8 cellular contexts compared by ENCODE assay signal in the genomic region with DNA sequence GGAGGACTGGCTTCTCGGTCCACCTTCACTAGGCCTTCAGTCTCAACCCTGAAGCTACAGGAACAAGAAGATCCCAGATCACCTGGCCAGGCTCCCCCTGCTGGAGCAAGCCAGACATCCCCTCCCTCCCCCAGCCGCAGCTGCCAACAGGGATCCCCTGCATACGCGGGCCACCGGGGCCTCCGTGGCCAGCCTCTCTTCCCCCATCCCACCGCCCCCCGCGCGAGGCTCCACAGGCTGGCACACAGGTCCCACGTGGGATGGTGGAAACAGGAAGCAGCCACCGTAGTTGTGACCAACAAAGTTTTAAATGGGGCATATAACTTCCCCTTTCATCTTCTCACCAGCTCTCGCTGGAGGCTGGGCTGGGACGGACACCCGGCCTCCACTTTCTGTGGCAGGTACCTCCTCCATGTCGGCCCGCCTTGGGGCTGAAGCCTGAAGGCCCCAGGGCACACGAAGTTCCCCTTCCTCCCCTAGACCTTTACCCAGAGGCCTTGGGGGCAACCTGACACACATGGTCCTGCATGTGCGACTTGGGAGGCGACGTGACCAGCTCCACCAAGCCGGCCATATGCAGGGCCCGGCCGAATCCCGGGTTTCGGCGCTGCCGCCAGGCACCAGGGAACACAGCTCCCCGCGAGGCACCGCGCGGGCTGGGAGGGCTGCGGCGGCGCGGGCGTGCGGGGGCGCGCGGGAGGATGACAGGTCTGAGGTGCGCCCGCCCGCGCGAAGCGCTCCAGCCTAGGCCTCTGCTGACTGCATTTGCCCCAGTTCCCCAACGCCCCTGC. TPM values are rescaled to one million over a fixed set of nuclear protein-coding genes. Genes with fewer than 3 reads are reported as not detected.
DNase-seq lines count a peak whose midpoint lies in the region; ATAC-seq, FAIRE-seq and TF ChIP-seq lines count a peak whose summit lies in the region.

No MANE protein-coding gene starts in this region.

- H4K20me1 ChIP-seq in OCI-LY3 (ENCODE audit: insufficient read depth, low read length), result peaks cover 48% of the 10 kb centered on the region

- H3K27ac ChIP-seq in OCI-LY3 (ENCODE audit: low read length) (peak overlapping the region; percentile 85), stomach (peak overlapping the region; percentile 98 to 100 (median 100))

- no peak for TF ChIP-seq EP300 in stomach (IDR thresholded peaks at IDR 0.05)

- peak overlapping the region; percentile 84 for H3K9ac ChIP-seq in OCI-LY3 (ENCODE audit: low read length)

- no peak for TF ChIP-seq POLR2A in stomach (IDR thresholded peaks at IDR 0.05)

- DNase-seq in COLO829 (ENCODE audit: low spot score) (peak; percentile 42), HTR-8/SVneo (ENCODE audit: insufficient read length, low spot score) (peak; percentile 95), activated T-cell treated with anti-CD3 and anti-CD28 coated beads for 24 hours (ENCODE audit: low read depth) (peak; percentile 55), epithelial cell of esophagus (ENCODE audit: low read depth) (peak; percentile 87), myocyte (ENCODE audit: low read depth) (peak; percentile 78), stomach (peak; percentile 82)

- H3K4me1 ChIP-seq in OCI-LY3 (ENCODE audit: low read length) (peaks cover 81% of the 10 kb centered on the region), stomach (peaks cover 83 to 94% (median 87%) of the 10 kb centered on the region in 4 donors)

- TF ChIP-seq CTCF in OCI-LY3 (IDR thresholded peaks at IDR 0.05; ENCODE audit: low read depth, low read length) (peak; percentile 60), epithelial cell of esophagus (IDR thresholded peaks at IDR 0.05; ENCODE audit: insufficient read depth, low read depth, low read length, missing control alignments) (peak; percentile 74), stomach (IDR thresholded peaks at IDR 0.05) (peak in 5 of 7 experiments; percentile 49 to 65 (median 53))

- H3K27me3 ChIP-seq in OCI-LY3 (ENCODE audit: low read depth, low read length) (no peaks in the 10 kb centered on the region), stomach (no peaks in the 10 kb centered on the region)

- ATAC-seq in HG02885 (IDR thresholded peaks at IDR 0.05; ENCODE audit: poor library complexity, unreplicated experiment), result no peak

- H3K4me3 ChIP-seq in OCI-LY3 (ENCODE audit: low read length) (peak overlapping the region; percentile 87), epithelial cell of esophagus (ENCODE audit: low read length) (peak overlapping the region; percentile 76), stomach (peak overlapping the region; percentile 59 to 84 (median 72))

- peak; percentile 94 for FAIRE-seq in HTR-8/SVneo (lab: Jason Lieb, UNC)

- WGBS in stomach, 5 donors, result 0 to 2% (median 1%) methylated on average over 21 to 49 of the region's 49 CpGs

- intact Hi-C loops in stomach (cut with DNase I; ENCODE audit: low total_unique reads), result no loop called here

- H3K4me2 ChIP-seq in OCI-LY3 (ENCODE audit: low read length), result peak overlapping the region; percentile 99

- H3K36me3 ChIP-seq in OCI-LY3 (replicated peaks; ENCODE audit: low read depth, low read length) (peaks cover 12% of the 10 kb centered on the region), stomach (no peaks in the 10 kb centered on the region)

- H2AFZ ChIP-seq in OCI-LY3 (ENCODE audit: low read depth, low read length), result no peak overlapping the region

- H3K9me3 ChIP-seq in OCI-LY3 (ENCODE audit: insufficient read depth, low read length) (no peaks in the 10 kb centered on the region), stomach (no peaks in the 10 kb centered on the region)

- peaks cover 91% of the 10 kb centered on the region for H3K79me2 ChIP-seq in OCI-LY3 (ENCODE audit: low read length)

RNA-seq across cellular contexts. Expression of a gene that starts 44.4 kb away (rescaled TPM):
- total RNA-seq in myocyte (26.4 and 29.0 TPM in 2 replicates), stomach (10 to 100 TPM; 17.9 to 42.3 (median 19.3) TPM)
- polyA plus RNA-seq in myocyte (2012), result 144 TPM
- 10 to 100 TPM; 13.9 to 17.1 (median 15.6) TPM for polyA plus RNA-seq in stomach

Comparison
In these comparisons a context has a peak if more than half of its experiments do, and no peak if none do; other contexts are left out.
1. DNase-seq: peak in every context shown above with its lines; median percentile 95 in HTR-8/SVneo; 87 in epithelial cell of esophagus; 82 in stomach; 78 in myocyte; 55 in activated T-cell treated with anti-CD3 and anti-CD28 coated beads for 24 hours; 42 in COLO829.